ENCODE assay signal across 11 cellular contexts in the genomic region with DNA sequence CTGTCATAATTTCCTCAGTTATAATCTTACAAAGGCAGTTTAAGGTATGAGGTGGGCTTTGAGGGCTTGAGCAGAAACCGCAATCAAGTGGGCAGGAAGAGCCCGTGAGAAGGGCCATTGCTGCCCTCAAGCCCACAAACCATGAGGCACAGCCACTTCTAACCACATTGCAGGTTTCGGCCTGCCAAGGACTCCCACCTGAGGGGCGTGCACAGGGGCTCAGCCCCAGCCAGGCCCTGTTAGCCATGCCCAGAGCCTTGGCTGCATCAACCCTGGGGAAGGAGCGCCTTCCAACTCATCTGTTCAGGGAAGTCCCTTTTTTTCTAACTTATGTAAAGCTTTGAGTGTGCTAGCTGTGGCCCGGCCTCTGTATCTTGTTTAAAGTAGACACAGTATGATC. TPM values are rescaled to one million over a fixed set of nuclear protein-coding genes. Genes with fewer than 3 reads are reported as not detected.
"Had no signal": no experiment of that assay in that cellular context is flagged by ENCODE, and none has a peak within 500 bp of the region (broad histone marks: within the 10 kb centered on the region; RNA-seq: fewer than 3 reads in every experiment).

No MANE protein-coding gene starts in this region.

- H2AFZ ChIP-seq: GM23248 had no signal

- H3K4me1 ChIP-seq: HAP-1 had no signal

- H3K9me3 ChIP-seq: HAP-1 had no signal

- H3K27ac ChIP-seq: GM23248, HL-60 had no signal

- H3K4me3 ChIP-seq: GM23248, HAP-1, K562 had no signal

- H3K36me3 ChIP-seq: HAP-1 had no signal

- H3K9ac ChIP-seq: GM23248 had no signal

- ATAC-seq: HCT116, K562 had no signal

- DNase-seq: GM23248, GOT3, H7, HFFc6, IMR-90 had no signal

RNA-seq across cellular contexts. Expression of a gene that starts 5.9 kb away (rescaled TPM):
- total RNA-seq: GM23248, H4, H7, HFFc6, HT1080, IMR-90, K562 had no signal
- polyA plus RNA-seq: GM23248, IMR-90, K562 had no signal

RNA-seq across cellular contexts. Expression of a gene that starts 40.5 kb away (rescaled TPM):
- total RNA-seq: GM23248, HFFc6, IMR-90 had no signal
- polyA plus RNA-seq: IMR-90, K562 had no signal

RNA-seq across cellular contexts. Expression of a gene that starts 51.8 kb away (rescaled TPM):
- total RNA-seq: GM23248, H4, H7, HFFc6, HT1080, IMR-90, K562 had no signal
- polyA plus RNA-seq: GM23248, IMR-90, K562 had no signal
